ENCODE assay signal across 24 cellular contexts in genomic region chr5:59955241-59955640, GRCh38.
"Had no signal": no experiment of that assay in that cellular context is flagged by ENCODE, and none has a peak within 500 bp of the region (broad histone marks: within the 10 kb centered on the region; RNA-seq: fewer than 3 reads in every experiment).

No MANE protein-coding gene starts in this region.

- H3K27me3 ChIP-seq: body of pancreas, breast epithelium, Peyer's patch had no signal

- FAIRE-seq: astrocyte, TTC549 had no signal

- H3K4me1 ChIP-seq: body of pancreas, breast epithelium, Peyer's patch had no signal

- H3K36me3 ChIP-seq: breast epithelium, MG63, Peyer's patch had no signal

- H3K9me3 ChIP-seq: body of pancreas, breast epithelium, MG63, Peyer's patch had no signal

- DNase-seq: activated CD4-positive, alpha-beta T cell treated with anti-CD3 and anti-CD28 coated beads, Interleukin-2, amount 10 ng/mL, durations not matched to agents 24 days and 14 days; activated CD4-positive, alpha-beta T cell treated with anti-CD3 and anti-CD28 coated beads, Interleukin-2, amount 50 U/mL, for 4 hours; activated CD8-positive, alpha-beta T cell treated with anti-CD3 and anti-CD28 coated beads, Interleukin-2, amount 10 ng/mL, durations not matched to agents 7 days and 5 days; activated gamma-delta T cell; activated naive CD4-positive, alpha-beta T cell treated with Interleukin-2 at 50 U/mL for 16 hours; activated naive CD8-positive, alpha-beta T cell treated with anti-CD3 and anti-CD28 coated beads, Interleukin-2, amount 10 ng/mL, durations not matched to agents 7 days and 5 days; activated T-cell treated with anti-CD3 and anti-CD28 coated beads, Interleukin-2, amount 50 U/mL, for 24 hours; body of pancreas; Kasumi-1; KG1; MG63; NCI-H1048; NCI-H1436 treated with DMSO at 0.1 percent for 48 hours; NCI-H1694 treated with DMSO at 0.1 percent for 48 hours; NCI-H2029; NCI-H345; NCI-H524 treated with DMSO at 0.1 percent for 48 hours; NK-92 treated with Interleukin-12 subunit alpha and Interleukin-12 subunit beta, amount 100 ng/mL, for 24 hours; PC-3; Peyer's patch; RPMI8226 had no signal

- H3K27ac ChIP-seq: body of pancreas, breast epithelium, Peyer's patch had no signal

- H3K4me3 ChIP-seq: body of pancreas, breast epithelium, MG63, Peyer's patch had no signal
